1 cellular context compared by ENCODE assay signal in the genomic region with DNA sequence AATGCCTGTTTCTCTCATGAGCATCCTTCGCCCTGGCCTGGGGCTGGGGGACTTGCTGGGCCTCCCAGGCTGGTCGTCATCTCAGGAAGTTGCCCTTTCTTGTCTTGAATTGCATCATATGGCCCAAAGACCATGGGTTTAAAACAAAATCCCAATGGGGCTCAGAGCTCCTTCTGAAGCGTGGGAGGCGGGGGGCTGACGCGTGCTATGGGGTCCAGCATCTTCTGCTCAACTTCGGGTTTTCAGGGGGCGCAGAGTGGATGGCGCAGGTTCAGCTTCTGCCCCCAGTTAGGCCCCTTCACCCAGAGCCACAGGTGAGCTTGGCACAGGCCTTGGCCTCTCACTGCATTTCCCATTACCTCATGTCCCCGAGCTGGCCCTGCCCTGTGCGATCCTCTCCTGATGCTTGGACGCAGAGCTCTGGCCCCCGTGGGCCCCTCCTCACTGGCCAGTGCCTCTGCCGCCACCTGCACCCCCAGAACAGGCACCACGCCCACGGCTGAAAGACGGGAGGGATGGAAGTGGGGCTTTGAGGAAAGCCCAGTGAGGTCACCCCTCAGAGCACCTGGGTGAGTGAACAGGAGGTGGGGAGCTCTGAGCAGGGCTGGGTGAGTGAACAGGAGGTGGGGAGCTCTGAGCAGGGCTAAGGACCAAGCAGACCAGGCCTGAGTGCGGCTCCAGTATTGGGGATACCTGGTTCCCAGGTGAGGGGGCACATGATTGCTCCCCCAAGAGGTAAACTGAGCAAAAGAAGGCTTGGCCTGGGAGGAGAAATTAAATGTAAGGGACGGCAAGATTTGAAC.
A peak's percentile ranks its signal among the peaks of the same experiment; 100 is the strongest.
TF ChIP-seq lines count a peak whose summit lies in the region.

No MANE protein-coding gene starts in this region.

TF ChIP-seq in K562, 482 proteins besides CTCF, POLR2A, EP300 and RAD21:
- TF ChIP-seq TRIM24 (IDR thresholded peaks at IDR 0.05) = peak in 1 of 2 experiments; percentile 47; a peak in 1 of 4 replicates
- TF ChIP-seq FOSL1 (tag; conservative IDR thresholded peaks at IDR 0.05) = no peak
- TF ChIP-seq, protein P1, sequence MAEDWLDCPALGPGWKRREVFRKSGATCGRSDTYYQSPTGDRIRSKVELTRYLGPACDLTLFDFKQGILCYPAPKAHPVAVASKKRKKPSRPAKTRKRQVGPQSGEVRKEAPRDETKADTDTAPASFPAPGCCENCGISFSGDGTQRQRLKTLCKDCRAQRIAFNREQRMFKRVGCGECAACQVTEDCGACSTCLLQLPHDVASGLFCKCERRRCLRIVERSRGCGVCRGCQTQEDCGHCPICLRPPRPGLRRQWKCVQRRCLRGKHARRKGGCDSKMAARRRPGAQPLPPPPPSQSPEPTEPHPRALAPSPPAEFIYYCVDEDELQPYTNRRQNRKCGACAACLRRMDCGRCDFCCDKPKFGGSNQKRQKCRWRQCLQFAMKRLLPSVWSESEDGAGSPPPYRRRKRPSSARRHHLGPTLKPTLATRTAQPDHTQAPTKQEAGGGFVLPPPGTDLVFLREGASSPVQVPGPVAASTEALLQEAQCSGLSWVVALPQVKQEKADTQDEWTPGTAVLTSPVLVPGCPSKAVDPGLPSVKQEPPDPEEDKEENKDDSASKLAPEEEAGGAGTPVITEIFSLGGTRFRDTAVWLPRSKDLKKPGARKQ (CRISPR knock-in tag; IDR thresholded peaks at IDR 0.05) = no peak
- no peak for TF ChIP-seq MYC (IDR thresholded peaks at IDR 0.05; ENCODE audit: low read depth, low read length)
- peak; percentile 49; the same call in 1 of the 2 replicates for TF ChIP-seq MYC (CRISPR knock-in tag; IDR thresholded peaks at IDR 0.05; ENCODE audit: borderline replicate concordance, low read depth)
- 0 out of 2 replicates have a peak, but pooled peaks have one; percentile 23 for TF ChIP-seq POLR2G (IDR thresholded peaks at IDR 0.05; ENCODE audit: low read depth, low read length)
- TF ChIP-seq ZNF511 (CRISPR knock-in tag; IDR thresholded peaks at IDR 0.05) = no peak
- TF ChIP-seq ZNF175 (CRISPR knock-in tag; IDR thresholded peaks at IDR 0.05; ENCODE audit: low read depth) = peak; percentile 87
- TF ChIP-seq ATF4 (CRISPR knock-in tag; IDR thresholded peaks at IDR 0.05) = peak; percentile 57; the same call in 1 of the 2 replicates
- TF ChIP-seq ATF7 (IDR thresholded peaks at IDR 0.05) = peak; percentile 49; the same call in 1 of the 2 replicates
- peak; percentile 68; the same call in 1 of the 2 replicates for TF ChIP-seq ATF3 (IDR thresholded peaks at IDR 0.05)
- no peak for TF ChIP-seq ATF3 (CRISPR knock-in tag; conservative IDR thresholded peaks at IDR 0.05)
- TF ChIP-seq CEBPG (CRISPR knock-in tag; IDR thresholded peaks at IDR 0.05) = peak; percentile 88
- TF ChIP-seq CEBPG (tag; conservative IDR thresholded peaks at IDR 0.05 in 1 of 2, IDR thresholded peaks at IDR 0.05 in 1 of 2) = peak; percentile 64 to 98; a peak in 3 of 4 replicates
- TF ChIP-seq, protein P2, sequence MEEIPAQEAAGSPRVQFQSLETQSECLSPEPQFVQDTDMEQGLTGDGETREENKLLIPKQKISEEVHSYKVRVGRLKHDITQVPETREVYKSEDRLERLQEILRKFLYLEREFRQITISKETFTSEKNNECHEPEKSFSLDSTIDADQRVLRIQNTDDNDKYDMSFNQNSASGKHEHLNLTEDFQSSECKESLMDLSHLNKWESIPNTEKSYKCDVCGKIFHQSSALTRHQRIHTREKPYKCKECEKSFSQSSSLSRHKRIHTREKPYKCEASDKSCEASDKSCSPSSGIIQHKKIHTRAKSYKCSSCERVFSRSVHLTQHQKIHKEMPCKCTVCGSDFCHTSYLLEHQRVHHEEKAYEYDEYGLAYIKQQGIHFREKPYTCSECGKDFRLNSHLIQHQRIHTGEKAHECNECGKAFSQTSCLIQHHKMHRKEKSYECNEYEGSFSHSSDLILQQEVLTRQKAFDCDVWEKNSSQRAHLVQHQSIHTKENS (CRISPR knock-in tag; IDR thresholded peaks at IDR 0.05) = no peak
- peak; percentile 53; the same call in 1 of the 2 replicates for TF ChIP-seq HDAC8 (tag; IDR thresholded peaks at IDR 0.05)
- no peak; the same call in 1 of the 2 replicates for TF ChIP-seq ZNF584 (CRISPR knock-in tag; IDR thresholded peaks at IDR 0.05; ENCODE audit: low read depth)
- peak; percentile 47; the same call in 1 of the 2 replicates for TF ChIP-seq ZNF589 (CRISPR knock-in tag; IDR thresholded peaks at IDR 0.05; ENCODE audit: low read depth)
- peak; percentile 58 for TF ChIP-seq SMAD4 (CRISPR knock-in tag; conservative IDR thresholded peaks at IDR 0.05)
- TF ChIP-seq ETV1 (tag; conservative IDR thresholded peaks at IDR 0.05; ENCODE audit: low read depth) = peak; percentile 62
- 0 out of 2 replicates have a peak, but pooled peaks have one; percentile 20 for TF ChIP-seq GABPA (tag; conservative IDR thresholded peaks at IDR 0.05; ENCODE audit: low read depth)
- TF ChIP-seq PHF8 (IDR thresholded peaks at IDR 0.05; ENCODE audit: borderline replicate concordance, low read length) = no peak
- TF ChIP-seq, protein P3, sequence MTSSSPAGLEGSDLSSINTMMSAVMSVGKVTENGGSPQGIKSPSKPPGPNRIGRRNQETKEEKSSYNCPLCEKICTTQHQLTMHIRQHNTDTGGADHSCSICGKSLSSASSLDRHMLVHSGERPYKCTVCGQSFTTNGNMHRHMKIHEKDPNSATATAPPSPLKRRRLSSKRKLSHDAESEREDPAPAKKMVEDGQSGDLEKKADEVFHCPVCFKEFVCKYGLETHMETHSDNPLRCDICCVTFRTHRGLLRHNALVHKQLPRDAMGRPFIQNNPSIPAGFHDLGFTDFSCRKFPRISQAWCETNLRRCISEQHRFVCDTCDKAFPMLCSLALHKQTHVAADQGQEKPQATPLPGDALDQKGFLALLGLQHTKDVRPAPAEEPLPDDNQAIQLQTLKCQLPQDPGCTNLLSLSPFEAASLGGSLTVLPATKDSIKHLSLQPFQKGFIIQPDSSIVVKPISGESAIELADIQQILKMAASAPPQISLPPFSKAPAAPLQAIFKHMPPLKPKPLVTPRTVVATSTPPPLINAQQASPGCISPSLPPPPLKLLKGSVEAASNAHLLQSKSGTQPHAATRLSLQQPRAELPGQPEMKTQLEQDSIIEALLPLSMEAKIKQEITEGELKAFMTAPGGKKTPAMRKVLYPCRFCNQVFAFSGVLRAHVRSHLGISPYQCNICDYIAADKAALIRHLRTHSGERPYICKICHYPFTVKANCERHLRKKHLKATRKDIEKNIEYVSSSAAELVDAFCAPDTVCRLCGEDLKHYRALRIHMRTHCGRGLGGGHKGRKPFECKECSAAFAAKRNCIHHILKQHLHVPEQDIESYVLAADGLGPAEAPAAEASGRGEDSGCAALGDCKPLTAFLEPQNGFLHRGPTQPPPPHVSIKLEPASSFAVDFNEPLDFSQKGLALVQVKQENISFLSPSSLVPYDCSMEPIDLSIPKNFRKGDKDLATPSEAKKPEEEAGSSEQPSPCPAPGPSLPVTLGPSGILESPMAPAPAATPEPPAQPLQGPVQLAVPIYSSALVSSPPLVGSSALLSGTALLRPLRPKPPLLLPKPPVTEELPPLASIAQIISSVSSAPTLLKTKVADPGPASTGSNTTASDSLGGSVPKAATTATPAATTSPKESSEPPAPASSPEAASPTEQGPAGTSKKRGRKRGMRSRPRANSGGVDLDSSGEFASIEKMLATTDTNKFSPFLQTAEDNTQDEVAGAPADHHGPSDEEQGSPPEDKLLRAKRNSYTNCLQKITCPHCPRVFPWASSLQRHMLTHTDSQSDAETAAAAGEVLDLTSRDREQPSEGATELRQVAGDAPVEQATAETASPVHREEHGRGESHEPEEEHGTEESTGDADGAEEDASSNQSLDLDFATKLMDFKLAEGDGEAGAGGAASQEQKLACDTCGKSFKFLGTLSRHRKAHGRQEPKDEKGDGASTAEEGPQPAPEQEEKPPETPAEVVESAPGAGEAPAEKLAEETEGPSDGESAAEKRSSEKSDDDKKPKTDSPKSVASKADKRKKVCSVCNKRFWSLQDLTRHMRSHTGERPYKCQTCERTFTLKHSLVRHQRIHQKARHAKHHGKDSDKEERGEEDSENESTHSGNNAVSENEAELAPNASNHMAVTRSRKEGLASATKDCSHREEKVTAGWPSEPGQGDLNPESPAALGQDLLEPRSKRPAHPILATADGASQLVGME (CRISPR knock-in tag; IDR thresholded peaks at IDR 0.05) = 0 out of 2 replicates have a peak, but pooled peaks have one; percentile 18
- TF ChIP-seq RBFOX2 (IDR thresholded peaks at IDR 0.05; ENCODE audit: low read depth, low read length) = peak; percentile 62
